Comparison of ENCODE assay signal across 8 cellular contexts in genomic region chr9:35689601-35690446, GRCh38. TPM values are rescaled to one million over a fixed set of nuclear protein-coding genes. Genes with fewer than 3 reads are reported as not detected.
DNase-seq lines count a peak whose midpoint lies in the region; ATAC-seq, FAIRE-seq and TF ChIP-seq lines count a peak whose summit lies in the region.

TPM2 (minus strand) TSS chr9:35689925; CDS start chr9:35689817, 108 bp downstream.

- in situ Hi-C loops in GM12878 (cut with MboI) = no loop called here

- ATAC-seq in GM12878 (peak; percentile 30), GM18867 (IDR thresholded peaks at IDR 0.05; ENCODE audit: unreplicated experiment) (no peak), GM21619 (IDR thresholded peaks at IDR 0.05; ENCODE audit: unreplicated experiment) (no peak)

- RAD21 ChIA-PET in GM12878 (lab: Charles Lee; ENCODE audit: unreplicated experiment) = interaction anchor here (0.6 to 2.0 kb wide), 3 partner anchors 25 to 42 kb away, joined by 3 to 7 read pairs (median 5); partner anchors contain the start of gene CCDC107

- H3K9ac ChIP-seq in GM12878 (ENCODE audit: control insufficient read depth, insufficient read depth, low read length) (peak within 1 kb of the TSS; percentile 53), skeletal muscle satellite cell (ENCODE audit: low read depth, low read length) (peak within 1 kb of the TSS; percentile 93)

- no peak for FAIRE-seq in GM12878 (lab: Jason Lieb, UNC)

- no peaks in the 10 kb centered on the region; the same call in 1 of the 2 replicates for H3K79me2 ChIP-seq in GM12878 (ENCODE audit: control insufficient read depth, insufficient read depth, low read length)

- DNase-seq in AG09309 (ENCODE audit: low read depth) (no peak), HPDE6-E6E7 (ENCODE audit: extremely low spot score) (peak; percentile 53), GM12878 (ENCODE audit: low read depth, low spot score) (no peak), DMS153 treated with DMSO at 0.1 percent for 48 hours (lab: John Stamatoyannopoulos, UW; ENCODE audit: unreplicated experiment) (no peak)

- TF ChIP-seq POLR2A in GM12878 (IDR thresholded peaks at IDR 0.05; ENCODE audit: low read depth, low read length) = no peak

- CTCF ChIA-PET in GM12878 (lab: Yijun Ruan, JAX) = interaction anchor here (0.9 to 15.2 kb wide), 6 partner anchors 29 to 86 kb away, joined by 3 to 227 read pairs (median 5); partner anchors contain the start of genes ARHGEF39, CCDC107 and RMRP

- H4K20me1 ChIP-seq in GM12878 (ENCODE audit: control insufficient read depth, insufficient read depth) = no peaks in the 10 kb centered on the region

- no peak for TF ChIP-seq CTCF in AG09309 (IDR thresholded peaks at IDR 0.05; ENCODE audit: control insufficient read depth, insufficient read depth, low read depth, low read length, missing control alignments)
- TF ChIP-seq CTCF in GM12878 (IDR thresholded peaks at IDR 0.05 in 2 of 3, conservative IDR thresholded peaks at IDR 0.05 in 1 of 3; ENCODE audit: control insufficient read depth in 2 of 3, extremely low read depth in 1 of 3, insufficient read depth in 1 of 3, low read depth in 3 of 3, low read length in 3 of 3) = no peak

- no TSS peak for BruUV-seq in GM12878 (replicated peaks; lab: Mats Ljungman, UMichigan)

- WGBS in GM12878 (ENCODE audit: insufficient coverage, insufficient replicate concordance, low lambda C conversion rate, missing lambda C conversion rate) = 52% methylated on average over 39 of the region's 67 CpGs

- H3K4me3 ChIP-seq in AG09309 (ENCODE audit: control insufficient read depth, low read depth, low read length) = peak within 1 kb of the TSS; percentile 81
- H3K4me3 ChIP-seq in GM12878 = peak within 1 kb of the TSS; percentile 87
- H3K4me3 ChIP-seq in iPS-18c (ENCODE audit: insufficient read depth, low read depth, low read length) = peak within 1 kb of the TSS; percentile 85
- H3K4me3 ChIP-seq in skeletal muscle satellite cell (ENCODE audit: low read length) = peak within 1 kb of the TSS; percentile 86

- peak within 1 kb of the TSS; percentile 90 for H3K4me2 ChIP-seq in GM12878 (ENCODE audit: control insufficient read depth, insufficient read depth)
- peak within 1 kb of the TSS; percentile 97 for H3K4me2 ChIP-seq in skeletal muscle satellite cell (ENCODE audit: low read length)

- TF ChIP-seq RAD21 in GM12878 (IDR thresholded peaks at IDR 0.05; ENCODE audit: insufficient read depth, low read depth, low read length) = no peak

- SMC1A ChIA-PET in GM12878 (lab: Charles Lee; ENCODE audit: uncharacterized antibody, unreplicated experiment) = interaction anchor here (1.4 kb wide), 1 partner anchor 38 kb away, joined by 4 read pairs; no protein-coding TSS in a partner anchor

- no peaks in the 10 kb centered on the region for H3K36me3 ChIP-seq in GM12878 (ENCODE audit: control insufficient read depth in 2 of 2, insufficient read depth in 2 of 2, low read length in 1 of 2)
- H3K36me3 ChIP-seq in skeletal muscle satellite cell (ENCODE audit: insufficient read depth, low read length) = peaks cover 44% of the 10 kb centered on the region

- peak within 1 kb of the TSS; percentile 79 for H2AFZ ChIP-seq in GM12878 (ENCODE audit: control insufficient read depth, low read depth, low read length)

- H3K27ac ChIP-seq in GM12878 (ENCODE audit: control insufficient read depth, insufficient read depth) = no peak within 1 kb of the TSS

- POLR2A ChIA-PET in GM12878 (lab: Charles Lee) = interaction anchor here (0.6 to 2.7 kb wide), 7 partner anchors 18 to 73 kb away, joined by 3 to 13 read pairs (median 4); no protein-coding TSS in a partner anchor

- TF ChIP-seq EP300 in GM12878 (IDR thresholded peaks at IDR 0.05; ENCODE audit: borderline replicate concordance in 1 of 2, control insufficient read depth in 1 of 2, low read depth in 2 of 2, low read length in 2 of 2) = no peak

- H3K4me1 ChIP-seq in GM12878 (ENCODE audit: control insufficient read depth, insufficient read depth, low read length) (peaks cover 3% of the 10 kb centered on the region; the same call in 1 of the 2 replicates), skeletal muscle satellite cell (ENCODE audit: control insufficient read depth, insufficient read depth, low read length) (peaks cover 45% of the 10 kb centered on the region)

- H3K9me3 ChIP-seq in GM12878 (replicated peaks; ENCODE audit: control insufficient read depth, insufficient read depth, low read length) = no peaks in the 10 kb centered on the region
- H3K9me3 ChIP-seq in iPS-18c (ENCODE audit: control insufficient read depth, insufficient read depth, low read length) = no peaks in the 10 kb centered on the region
- no peaks in the 10 kb centered on the region for H3K9me3 ChIP-seq in skeletal muscle satellite cell (replicated peaks; ENCODE audit: low read length)

- intact Hi-C loops in GM12878 (cut with micrococcal nuclease; ENCODE audit: unreplicated experiment) = no loop called here

- H3K27me3 ChIP-seq in GM12878 (replicated peaks in 1 of 2; ENCODE audit: control insufficient read depth in 2 of 2, insufficient read depth in 2 of 2, low read length in 1 of 2) = no peaks in the 10 kb centered on the region; a peak in 1 of 4 replicates
- H3K27me3 ChIP-seq in skeletal muscle satellite cell (ENCODE audit: control insufficient read depth, insufficient read depth, low read length) = no peaks in the 10 kb centered on the region

TF ChIP-seq in GM12878, 131 proteins besides CTCF, POLR2A, EP300 and RAD21 (continues in another document):
- TF ChIP-seq CUX1 (IDR thresholded peaks at IDR 0.05; ENCODE audit: insufficient replicate concordance, low read depth, low read length) = no peak
- no peak for TF ChIP-seq NFIC (IDR thresholded peaks at IDR 0.05; ENCODE audit: low read depth, low read length)
- TF ChIP-seq BHLHE40 (IDR thresholded peaks at IDR 0.05; ENCODE audit: borderline replicate concordance in 1 of 2, low read depth in 2 of 2, low read length in 1 of 2) = no peak; a peak in 1 of 4 replicates
- TF ChIP-seq ATF3 (IDR thresholded peaks at IDR 0.05; ENCODE audit: borderline replicate concordance, extremely low read depth, low read depth, low read length) = no peak
- no peak for TF ChIP-seq RB1 (IDR thresholded peaks at IDR 0.05; ENCODE audit: borderline replicate concordance)
- peak; percentile 16; the same call in 1 of the 2 replicates for TF ChIP-seq TCF12 (IDR thresholded peaks at IDR 0.05; ENCODE audit: low read depth, low read length)
- no peak for TF ChIP-seq ZSCAN29 (IDR thresholded peaks at IDR 0.05)

RNA-seq across cellular contexts. Expression of gene TPM2, which starts in this region (rescaled TPM):
- 6.3 and 8.9 TPM in 2 replicates for total RNA-seq in GM12878 (2013; cell fraction: nucleolus; rRNA removed)
- 0.65 and 1.7 TPM in 2 replicates for total RNA-seq in GM12878 (2014; rRNA removed)
- 0.81 and 0.88 TPM in 2 replicates for total RNA-seq in GM12878 (2014; rRNA removed; fragmentation: Illumina TruSeq; extraction: Trizol)
- 2.4 and 3.9 TPM in 2 replicates for total RNA-seq in GM12878 (2021)
- polyA plus RNA-seq in GM12878 (2011; ENCODE audit: low read depth) = 3.6 TPM
- polyA plus RNA-seq in GM12878 (2011; rRNA removed) = 8.7 and 9.3 TPM in 2 replicates
- polyA plus RNA-seq in GM12878 (2011; cell fraction: cytosol; rRNA removed) = 5.4 and 6.4 TPM in 2 replicates
- 28.6 and 30.5 TPM in 2 replicates for polyA plus RNA-seq in GM12878 (2011; cell fraction: nucleus; rRNA removed)
- polyA plus RNA-seq in GM12878 (2012) = 7.0 and 7.5 TPM in 2 replicates
- 0.59 and 0.71 TPM in 2 replicates for polyA plus RNA-seq in GM12878 (2014; fragmentation: Illumina TruSeq; extraction: Trizol)
- under 1 TPM; 0.11 to 0.13 TPM for polyA plus RNA-seq in GM12878 (2014; fragmentation: Nextera tagmentation; extraction: Ambion mirVana)
- 2.3 and 2.5 TPM in 2 replicates for polyA plus RNA-seq in GM12878 (2014; rRNA removed)
- 1 to 10 TPM in 1 of 2 experiments, under 1 TPM in 1; 0.83 to 1.3 TPM for polyA plus RNA-seq in GM12878 (2016; fragmentation: Nextera tagmentation; extraction: Ambion mirVana)
- 1.4 and 2.5 TPM in 2 replicates for polyA minus RNA-seq in GM12878 (2011; rRNA and poly(A)+ RNA removed)
- 6.1 and 6.4 TPM in 2 replicates for polyA minus RNA-seq in GM12878 (2011; cell fraction: cytosol; rRNA and poly(A)+ RNA removed)
- polyA minus RNA-seq in GM12878 (2011; cell fraction: nucleus; rRNA and poly(A)+ RNA removed) = 2.1 and 4.5 TPM in 2 replicates
- 601 and 847 TPM in 2 replicates for total RNA-seq in skeletal muscle satellite cell (2012; rRNA removed)
